ENCODE assay signal across 24 cellular contexts in genomic region chr9:23582836-23583235, GRCh38.
"Had no signal": no experiment of that assay in that cellular context is flagged by ENCODE, and none has a peak within 500 bp of the region (broad histone marks: within the 10 kb centered on the region; RNA-seq: fewer than 3 reads in every experiment).

No MANE protein-coding gene starts in this region.

- H3K4me1 Mint-ChIP-seq: activated CD4-positive, alpha-beta T cell treated with anti-CD3 and anti-CD28 coated beads, Interleukin-2, amount 10 ng/mL, durations not matched to agents 24 days and 14 days; activated naive CD8-positive, alpha-beta T cell treated with anti-CD3 and anti-CD28 coated beads, Interleukin-2, amount 50 U/mL, for 24 hours had no signal

- H3K36me3 ChIP-seq: transverse colon, vagina had no signal

- H3K27ac Mint-ChIP-seq: activated CD4-positive, alpha-beta T cell treated with anti-CD3 and anti-CD28 coated beads, Interleukin-2, amount 10 ng/mL, durations not matched to agents 24 days and 14 days; activated CD8-positive, alpha-beta T cell treated with anti-CD3 and anti-CD28 coated beads for 36 hours; activated naive CD8-positive, alpha-beta T cell treated with anti-CD3 and anti-CD28 coated beads, Interleukin-2, amount 50 U/mL, for 24 hours; activated T-helper 2 cell treated with anti-CD3 and anti-CD28 coated beads, Interferon-gamma antibody, Interleukin-2, Interleukin-4, amounts not matched to agents 10 μg/mL and 5 μg/mL and 100 μg/mL, durations not matched to agents 14 hours and 24 hours and 36 hours; dendritic cell treated with granulocyte-macrophage colony-stimulating factor and Interleukin-4, amounts not matched to agents 40 ng/mL and 50 ng/mL, for 4 days; nephron progenitor cell; progenitor cell of endocrine pancreas; stimulated activated naive CD8-positive, alpha-beta T cell treated with anti-CD3 and anti-CD28 coated beads, Interleukin-15, Interleukin-2, amounts not matched to agents 100 ng/mL and 50 ng/mL, for 24 hours; T-helper 2 cell treated with Interferon-gamma antibody and Interleukin-4, amounts not matched to agents 5 μg/mL and 100 μg/mL, for 36 hours had no signal

- H3K27me3 ChIP-seq: transverse colon, vagina had no signal

- H3K27me3 Mint-ChIP-seq: activated CD4-positive, alpha-beta T cell treated with anti-CD3 and anti-CD28 coated beads, Interleukin-2, amount 10 ng/mL, durations not matched to agents 24 days and 14 days; activated CD8-positive, alpha-beta T cell treated with anti-CD3 and anti-CD28 coated beads for 36 hours; dendritic cell treated with granulocyte-macrophage colony-stimulating factor and Interleukin-4, amounts not matched to agents 40 ng/mL and 50 ng/mL, for 4 days; progenitor cell of endocrine pancreas; stimulated activated naive CD8-positive, alpha-beta T cell treated with anti-CD3 and anti-CD28 coated beads, Interleukin-15, Interleukin-2, amounts not matched to agents 100 ng/mL and 50 ng/mL, for 24 hours had no signal

- H3K27ac ChIP-seq: transverse colon, vagina had no signal

- H3K9me3 Mint-ChIP-seq: activated CD8-positive, alpha-beta T cell treated with anti-CD3 and anti-CD28 coated beads for 36 hours; nephron progenitor cell had no signal

- H3K4me3 ChIP-seq: lung, transverse colon, vagina had no signal

- ATAC-seq: activated CD8-positive, alpha-beta T cell treated with anti-CD3 and anti-CD28 coated beads for 36 hours; activated naive CD8-positive, alpha-beta T cell treated with anti-CD3 and anti-CD28 coated beads, Interleukin-2, amount 50 U/mL, for 24 hours; left lobe of liver; right cardiac atrium had no signal

- H3K9me3 ChIP-seq: transverse colon, vagina had no signal

- DNase-seq: activated CD4-positive, alpha-beta T cell treated with anti-CD3 and anti-CD28 coated beads, Interleukin-2, amount 10 ng/mL, durations not matched to agents 24 days and 14 days; activated CD8-positive, alpha-beta T cell treated with anti-CD3 and anti-CD28 coated beads for 36 hours; activated naive CD4-positive, alpha-beta T cell treated with Interleukin-2 at 50 U/mL for 16 hours; activated naive CD8-positive, alpha-beta T cell treated with anti-CD3 and anti-CD28 coated beads, Interleukin-2, amount 50 U/mL, for 24 hours; activated T-cell treated with anti-CD3 and anti-CD28 coated beads, Interleukin-2, amount 50 U/mL, for 1 hour; aorta; effector memory CD4-positive, alpha-beta T cell; foreskin melanocyte; glutamatergic neuron; hypothalamus; islet precursor cell; midbrain; nephron progenitor cell; right cardiac atrium; stimulated activated CD4-positive, alpha-beta T cell treated with anti-CD3 and anti-CD28 coated beads, Interleukin-2, amount 100 ng/mL, for 24 hours; transverse colon had no signal

- H3K4me3 Mint-ChIP-seq: activated CD4-positive, alpha-beta T cell treated with anti-CD3 and anti-CD28 coated beads, Interleukin-2, amount 10 ng/mL, durations not matched to agents 24 days and 14 days; activated CD8-positive, alpha-beta T cell treated with anti-CD3 and anti-CD28 coated beads for 36 hours; activated naive CD8-positive, alpha-beta T cell treated with anti-CD3 and anti-CD28 coated beads, Interleukin-2, amount 50 U/mL, for 24 hours; dendritic cell treated with granulocyte-macrophage colony-stimulating factor and Interleukin-4, amounts not matched to agents 40 ng/mL and 50 ng/mL, for 4 days; nephron progenitor cell; stimulated activated naive CD8-positive, alpha-beta T cell treated with anti-CD3 and anti-CD28 coated beads, Interleukin-15, Interleukin-2, amounts not matched to agents 100 ng/mL and 50 ng/mL, for 24 hours; T-helper 2 cell treated with Interferon-gamma antibody and Interleukin-4, amounts not matched to agents 5 μg/mL and 100 μg/mL, for 36 hours had no signal

- H3K4me1 ChIP-seq: transverse colon had no signal
